Comparison of ENCODE assay signal across 8 cellular contexts in the genomic region with DNA sequence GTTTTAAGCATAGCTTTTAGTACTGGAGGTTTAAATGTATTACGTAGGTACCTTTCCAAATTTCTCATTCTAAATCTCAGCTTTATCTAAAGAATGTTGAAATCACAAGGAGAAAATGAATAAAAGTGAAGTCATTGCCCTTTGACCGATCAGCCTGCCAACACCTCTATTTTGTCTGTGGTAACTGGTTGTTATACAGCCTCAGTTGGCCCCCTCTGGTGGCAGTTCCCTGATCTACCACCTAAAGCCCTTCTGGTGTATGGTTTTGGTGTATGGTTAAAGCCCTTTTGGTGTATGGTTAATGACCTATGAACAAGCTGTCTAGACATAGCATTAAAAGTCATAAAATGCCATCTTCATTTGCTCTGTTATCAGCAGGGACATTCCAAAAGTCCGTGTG.
DNase-seq lines count a peak whose midpoint lies in the region; ATAC-seq and TF ChIP-seq lines count a peak whose summit lies in the region.

No MANE protein-coding gene starts in this region.

- TF ChIP-seq EP300 in Ishikawa (IDR thresholded peaks at IDR 0.05; ENCODE audit: borderline replicate concordance) = no peak

- H3K4me3 Mint-ChIP-seq in activated T-cell treated with anti-CD3 and anti-CD28 coated beads, Interleukin-2, amount 50 U/mL, for 24 hours = no peak overlapping the region

- intact Hi-C loops in left ventricle myocardium superior (cut with micrococcal nuclease) = loop anchor here (10.0 kb wide), 1 partner anchor 252 kb away; no protein-coding TSS in a partner anchor

- DNase-seq in NCI-H1436 (lab: John Stamatoyannopoulos, UW) (peak; percentile 5), NCI-H1436 treated with DMSO at 0.1 percent for 48 hours (lab: John Stamatoyannopoulos, UW) (no peak), SK-N-DZ (ENCODE audit: low spot score) (peak; percentile 51), left ventricle myocardium superior (peak; percentile 62), thoracic aorta (ENCODE audit: low spot score) (no peak)
- DNase-seq in activated T-cell treated with anti-CD3 and anti-CD28 coated beads, Interleukin-2, amount 50 U/mL, for 24 hours = no peak

- peak; percentile 25 for TF ChIP-seq CTCF in thoracic aorta (IDR thresholded peaks at IDR 0.05)

- no peak overlapping the region for H3K4me3 ChIP-seq in thoracic aorta

- H3K27ac ChIP-seq in thoracic aorta = no peak overlapping the region

- peak; percentile 95 for ATAC-seq in GM21529 (IDR thresholded peaks at IDR 0.05; ENCODE audit: unreplicated experiment)
- peak; percentile 79 for ATAC-seq in left ventricle myocardium superior
- ATAC-seq in thoracic aorta (ENCODE audit: insufficient number of reproducible peaks, low FRiP score, low read depth) = no peak

- peaks cover 2% of the 10 kb centered on the region for H3K9me3 Mint-ChIP-seq in activated T-cell treated with anti-CD3 and anti-CD28 coated beads, Interleukin-2, amount 50 U/mL, for 24 hours

- no peaks in the 10 kb centered on the region for H3K36me3 Mint-ChIP-seq in activated T-cell treated with anti-CD3 and anti-CD28 coated beads, Interleukin-2, amount 50 U/mL, for 24 hours (ENCODE audit: low read depth)

- no peaks in the 10 kb centered on the region for H3K27me3 ChIP-seq in thoracic aorta (replicated peaks; ENCODE audit: insufficient read depth)

- peaks cover 3 to 15% of the 10 kb centered on the region in 2 donors for H3K4me1 ChIP-seq in thoracic aorta (ENCODE audit: control insufficient read depth in 1 of 2, low read depth in 2 of 2)

- peak; percentile 57 for TF ChIP-seq RAD21 in Ishikawa (IDR thresholded peaks at IDR 0.05; ENCODE audit: low read depth)

- H3K27ac Mint-ChIP-seq in activated T-cell treated with anti-CD3 and anti-CD28 coated beads, Interleukin-2, amount 50 U/mL, for 24 hours = no peak overlapping the region

- no peaks in the 10 kb centered on the region for H3K9me3 ChIP-seq in thoracic aorta

- H3K36me3 ChIP-seq in thoracic aorta = no peaks in the 10 kb centered on the region

- no peaks in the 10 kb centered on the region for H3K4me1 Mint-ChIP-seq in activated T-cell treated with anti-CD3 and anti-CD28 coated beads, Interleukin-2, amount 50 U/mL, for 24 hours (ENCODE audit: low read depth)

- no peaks in the 10 kb centered on the region for H3K27me3 Mint-ChIP-seq in activated T-cell treated with anti-CD3 and anti-CD28 coated beads, Interleukin-2, amount 50 U/mL, for 24 hours

TF ChIP-seq in Ishikawa, 13 proteins besides CTCF, POLR2A, EP300 and RAD21:
- no peak for TF ChIP-seq EGR1 (IDR thresholded peaks at IDR 0.05)
- TF ChIP-seq, protein P1, sequence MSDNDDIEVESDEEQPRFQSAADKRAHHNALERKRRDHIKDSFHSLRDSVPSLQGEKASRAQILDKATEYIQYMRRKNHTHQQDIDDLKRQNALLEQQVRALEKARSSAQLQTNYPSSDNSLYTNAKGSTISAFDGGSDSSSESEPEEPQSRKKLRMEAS (IDR thresholded peaks at IDR 0.05) = no peak
- TF ChIP-seq CEBPB (IDR thresholded peaks at IDR 0.05) = no peak
TF ChIP-seq in Ishikawa: peak in this region for 0.

Comparison
In these comparisons a context has a peak if more than half of its experiments do, and no peak if none do; other contexts are left out.
1. DNase-seq: peak in NCI-H1436 (single experiment), SK-N-DZ (single experiment) and left ventricle myocardium superior (single experiment); none in NCI-H1436 treated with DMSO at 0.1 percent for 48 hours (single experiment), thoracic aorta (single experiment) and activated T-cell treated with anti-CD3 and anti-CD28 coated beads, Interleukin-2, amount 50 U/mL, for 24 hours (single experiment).